11 cellular contexts compared by ENCODE assay signal in the genomic region with DNA sequence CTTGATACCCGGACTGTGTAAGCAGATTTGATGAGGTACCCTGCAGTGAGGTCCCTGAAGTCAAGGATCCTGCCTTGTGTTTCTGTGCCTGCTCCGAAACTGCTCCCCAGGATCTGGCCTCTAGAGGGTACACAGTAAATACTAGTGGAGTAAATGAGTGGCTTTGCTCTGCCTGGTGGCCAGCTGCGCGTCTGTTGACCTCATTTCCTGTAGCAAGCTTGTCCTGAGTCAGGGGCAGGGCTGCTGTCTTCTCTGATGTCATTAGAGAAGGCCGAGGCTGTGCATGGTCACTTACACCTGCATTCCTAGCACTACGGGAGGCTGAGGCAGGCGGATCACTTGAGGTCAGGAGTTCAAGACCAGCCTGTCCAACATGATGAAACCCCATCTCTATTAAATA.
DNase-seq lines count a peak whose midpoint lies in the region; ATAC-seq, FAIRE-seq and TF ChIP-seq lines count a peak whose summit lies in the region.
"Had no signal": no experiment of that assay in that cellular context is flagged by ENCODE, and none has a peak within 500 bp of the region (broad histone marks: within the 10 kb centered on the region; RNA-seq: fewer than 3 reads in every experiment).

No MANE protein-coding gene starts in this region.

- H3K4me3 ChIP-seq in K562: no peak overlapping the region
- H3K4me3 ChIP-seq: esophagus muscularis mucosa had no signal

- no peak overlapping the region for H3K9ac ChIP-seq in K562 (ENCODE audit: insufficient read depth in 1 of 2, low read depth in 2 of 2, low read length in 2 of 2)

- no peaks in the 10 kb centered on the region for H4K20me1 ChIP-seq in K562 (replicated peaks; ENCODE audit: control insufficient read depth, insufficient read depth, low read length)

- CTCF ChIA-PET in K562 (lab: Yijun Ruan, JAX; ENCODE audit: low intra/inter-chr PET ratio): no interaction called here

- H2AFZ ChIP-seq in K562 (ENCODE audit: low read depth, low read length): no peak overlapping the region

- TF ChIP-seq RAD21 in K562 (CRISPR knock-in tag; conservative IDR thresholded peaks at IDR 0.05 in 1 of 2, IDR thresholded peaks at IDR 0.05 in 1 of 2): no peak

- BruUV-seq in K562 (replicated peaks; lab: Mats Ljungman, UMichigan): no TSS peak

- H3K4me1 ChIP-seq in K562 (replicated peaks in 1 of 2; ENCODE audit: control insufficient read depth in 2 of 2, insufficient read depth in 2 of 2, low read length in 2 of 2): no peaks in the 10 kb centered on the region; a peak in 1 of 5 replicates
- H3K4me1 ChIP-seq: esophagus muscularis mucosa had no signal

- in situ Hi-C loops in K562 (cut with MboI): no loop called here

- POLR2A ChIA-PET in K562 (lab: Yijun Ruan, JAX): no interaction called here

- TF ChIP-seq EP300 in K562 (IDR thresholded peaks at IDR 0.05; ENCODE audit: low read length): no peak

- TF ChIP-seq CTCF in K562 (IDR thresholded peaks at IDR 0.05 in 2 of 3, conservative IDR thresholded peaks at IDR 0.05 in 1 of 3; ENCODE audit: insufficient read depth in 2 of 3, low read depth in 1 of 3, low read length in 3 of 3): no peak

- no peaks in the 10 kb centered on the region for H3K9me1 ChIP-seq in K562 (ENCODE audit: control insufficient read depth, insufficient read depth, low read length)

- H3K79me2 ChIP-seq in K562 (ENCODE audit: control insufficient read depth, insufficient read depth, low read length): no peaks in the 10 kb centered on the region

- 0% methylated on average over 5 of the region's 7 CpGs for WGBS in K562 (ENCODE audit: insufficient coverage, low coverage, missing lambda C conversion rate)

- no peak overlapping the region for H3K27ac ChIP-seq in K562 (ENCODE audit: extremely low read depth, low read depth, low read length)
- H3K27ac ChIP-seq: esophagus muscularis mucosa had no signal

- no peaks in the 10 kb centered on the region for H3K9me3 ChIP-seq in K562 (replicated peaks; ENCODE audit: control insufficient read depth, insufficient read depth, low read depth, low read length)
- H3K9me3 ChIP-seq: esophagus muscularis mucosa had no signal

- FAIRE-seq in HTR-8/SVneo (lab: Jason Lieb, UNC) (no peak), K562 (lab: Jason Lieb, UNC) (no peak)

- H3K4me2 ChIP-seq in K562 (ENCODE audit: insufficient read depth, low read length): no peak overlapping the region

- no peak for TF ChIP-seq POLR2A in K562 (conservative IDR thresholded peaks at IDR 0.05)

- no peaks in the 10 kb centered on the region for H3K36me3 ChIP-seq in K562 (ENCODE audit: control insufficient read depth, insufficient read depth, low read length)
- H3K36me3 ChIP-seq: esophagus muscularis mucosa had no signal

- ATAC-seq in K562: peak; percentile 56
- no peak for ATAC-seq in activated CD4-positive, CD25-positive, alpha-beta regulatory T cell treated with anti-CD3 and anti-CD28 coated beads, Interleukin-2, amount 50 U/mL, for 24 hours

- H3K27me3 ChIP-seq in K562 (ENCODE audit: control insufficient read depth in 2 of 2, insufficient read depth in 2 of 2, low read length in 2 of 2): peaks cover 0 to 4% of the 10 kb centered on the region in 2 experiments; a peak in 1 of 5 replicates
- H3K27me3 ChIP-seq: esophagus muscularis mucosa had no signal

- intact Hi-C loops in K562 (cut with micrococcal nuclease): no loop called here

- DNase-seq in DMS53 treated with DMSO at 0.1 percent for 48 hours (lab: John Stamatoyannopoulos, UW; ENCODE audit: unreplicated experiment) (peak; percentile 74), HTR-8/SVneo (ENCODE audit: insufficient read length, low spot score) (peak; percentile 33), K562 (ENCODE audit: extremely low read depth in 1 of 4, low spot score in 3 of 4) (peak in 1 of 4 experiments; percentile 3), kidney tubule cell (ENCODE audit: low spot score) (peak; percentile 83), GF-D8 (lab: John Stamatoyannopoulos, UW) (no peak), SW480 (ENCODE audit: low spot score) (no peak)
- DNase-seq in activated CD4-positive, alpha-beta T cell treated with anti-CD3 and anti-CD28 coated beads for 4 hours: no peak
- DNase-seq: activated naive CD4-positive, alpha-beta T cell treated with anti-CD3 and anti-CD28 coated beads, Interleukin-2, amount 10 ng/mL, durations not matched to agents 7 days and 5 days; C1 segment of cervical spinal cord had no signal

TF ChIP-seq in K562, 482 proteins besides CTCF, POLR2A, EP300 and RAD21:
- TF ChIP-seq ZSCAN29 (IDR thresholded peaks at IDR 0.05) (no peak), RBM39 (optimal IDR thresholded peaks at IDR 0.05; ENCODE audit: low read depth, low read length) (no peak), CREM (IDR thresholded peaks at IDR 0.05; ENCODE audit: low read depth) (peak; percentile 60), ATF1 (CRISPR knock-in tag; IDR thresholded peaks at IDR 0.05) (no peak), ATF1 (tag; IDR thresholded peaks at IDR 0.05) (0 out of 2 replicates have a peak, but pooled peaks have one; percentile 8), GABPA (tag; conservative IDR thresholded peaks at IDR 0.05; ENCODE audit: low read depth) (peak; percentile 52)

Comparison
In these comparisons a context has a peak if more than half of its experiments do, and no peak if none do; other contexts are left out.
1. DNase-seq: peak in DMS53 treated with DMSO at 0.1 percent for 48 hours (single experiment), HTR-8/SVneo (single experiment) and kidney tubule cell (single experiment); none in GF-D8 (single experiment), SW480 (single experiment) and activated CD4-positive, alpha-beta T cell treated with anti-CD3 and anti-CD28 coated beads for 4 hours (0 of 2).